ENCODE assay signal across 35 cellular contexts in genomic region chr11:44920451-44920850, GRCh38.
"Had no signal": no experiment of that assay in that cellular context is flagged by ENCODE, and none has a peak within 500 bp of the region (broad histone marks: within the 10 kb centered on the region; RNA-seq: fewer than 3 reads in every experiment).

No MANE protein-coding gene starts in this region.

- H3K4me1 ChIP-seq: ascending aorta, foreskin keratinocyte had no signal

- ATAC-seq: activated CD4-positive, alpha-beta T cell treated with anti-CD3 and anti-CD28 coated beads for 36 hours; activated CD8-positive, alpha-beta memory T cell treated with anti-CD3 and anti-CD28 coated beads, Interleukin-2, amount 10 ng/mL, durations not matched to agents 7 days and 5 days; activated CD8-positive, alpha-beta T cell treated with anti-CD3 and anti-CD28 coated beads, Interleukin-2, amount 10 ng/mL, durations not matched to agents 7 days and 5 days; activated naive CD4-positive, alpha-beta T cell treated with anti-CD3 and anti-CD28 coated beads, Interleukin-2, amount 50 U/mL, for 72 hours; foreskin keratinocyte; T-cell had no signal

- H3K9me3 Mint-ChIP-seq: activated CD4-positive, alpha-beta memory T cell treated with anti-CD3 and anti-CD28 coated beads for 36 hours; activated CD4-positive, alpha-beta T cell treated with anti-CD3 and anti-CD28 coated beads, Interleukin-2, amount 10 ng/mL, durations not matched to agents 24 days and 14 days; activated naive CD4-positive, alpha-beta T cell treated with anti-CD3 and anti-CD28 coated beads for 36 hours; activated naive CD4-positive, alpha-beta T cell treated with anti-CD3 and anti-CD28 coated beads, Interleukin-2, amount 50 U/mL, for 72 hours; activated naive CD8-positive, alpha-beta T cell treated with anti-CD3 and anti-CD28 coated beads, Interleukin-2, amount 10 ng/mL, durations not matched to agents 7 days and 5 days; activated T-helper 1 cell treated with anti-CD3 and anti-CD28 coated beads, Interleukin-12 subunit alpha, Interleukin-12 subunit beta, Interleukin-2, Interleukin-4 antibody, amounts not matched to agents 30 ng/mL and 10 ng/mL and 1 ng/mL, durations not matched to agents 14 hours and 24 hours and 36 hours; activated T-helper 2 cell treated with anti-CD3 and anti-CD28 coated beads, Interferon-gamma antibody, Interleukin-2, Interleukin-4, amounts not matched to agents 10 μg/mL and 5 μg/mL and 100 μg/mL, durations not matched to agents 14 hours and 24 hours and 36 hours; central memory CD8-positive, alpha-beta T cell; dendritic cell treated with granulocyte-macrophage colony-stimulating factor and Interleukin-4, amounts not matched to agents 40 ng/mL and 50 ng/mL, for 4 days; endodermal cell; T-cell; T-helper 1 cell treated with Interleukin-12 subunit alpha and Interleukin-12 subunit beta and Interleukin-4 antibody, amounts not matched to agents 30 μg/mL and 1 μg/mL, for 36 hours; T-helper 2 cell treated with Interferon-gamma antibody and Interleukin-4, amounts not matched to agents 5 μg/mL and 100 μg/mL, for 36 hours had no signal

- H3K27ac ChIP-seq: ascending aorta, brain microvascular endothelial cell, coronary artery, esophagus muscularis mucosa, foreskin keratinocyte, gastrocnemius medialis had no signal

- H3K27me3 ChIP-seq: ascending aorta, brain microvascular endothelial cell, dorsolateral prefrontal cortex, esophagus muscularis mucosa, gastrocnemius medialis had no signal

- DNase-seq: activated CD4-positive, alpha-beta memory T cell treated with anti-CD3 and anti-CD28 coated beads for 36 hours; activated CD4-positive, alpha-beta T cell treated with anti-CD3 and anti-CD28 coated beads for 36 hours; activated CD4-positive, alpha-beta T cell treated with anti-CD3 and anti-CD28 coated beads, Interleukin-2, amount 10 ng/mL, durations not matched to agents 24 days and 14 days; activated CD4-positive, CD25-positive, alpha-beta regulatory T cell; activated CD4-positive, CD25-positive, alpha-beta regulatory T cell treated with anti-CD3 and anti-CD28 coated beads, Interleukin-2, amount 50 U/mL, for 72 hours; activated CD8-positive, alpha-beta memory T cell treated with anti-CD3 and anti-CD28 coated beads, Interleukin-2, amount 10 ng/mL, durations not matched to agents 7 days and 5 days; activated CD8-positive, alpha-beta memory T cell treated with anti-CD3 and anti-CD28 coated beads, Interleukin-2, amount 50 U/mL, for 4 hours; activated CD8-positive, alpha-beta T cell treated with anti-CD3 and anti-CD28 coated beads, Interleukin-2, amount 10 ng/mL, durations not matched to agents 7 days and 5 days; activated effector memory CD4-positive, alpha-beta T cell treated with anti-CD3 and anti-CD28 coated beads, Interleukin-2, amount 50 U/mL, for 16 hours; activated naive CD4-positive, alpha-beta T cell treated with anti-CD3 and anti-CD28 coated beads for 36 hours; activated naive CD8-positive, alpha-beta T cell treated with anti-CD3 and anti-CD28 coated beads, Interleukin-2, amount 10 ng/mL, durations not matched to agents 7 days and 5 days; activated T-cell treated with anti-CD3 and anti-CD28 coated beads, Interleukin-2, amount 50 U/mL, for 1 hour; activated T-cell treated with anti-CD3 and anti-CD28 coated beads, Interleukin-2, amount 50 U/mL, for 48 hours; brain microvascular endothelial cell; dorsolateral prefrontal cortex; effector memory CD4-positive, alpha-beta T cell; endodermal cell; erythroblast; foreskin keratinocyte; gastrocnemius medialis; glutamatergic neuron; SW 1271; T-cell; T1000 had no signal

- H3K36me3 Mint-ChIP-seq: activated CD4-positive, alpha-beta memory T cell treated with anti-CD3 and anti-CD28 coated beads for 36 hours; activated CD8-positive, alpha-beta memory T cell treated with anti-CD3 and anti-CD28 coated beads, Interleukin-2, amount 10 ng/mL, durations not matched to agents 7 days and 5 days; activated naive CD4-positive, alpha-beta T cell treated with anti-CD3 and anti-CD28 coated beads, Interleukin-2, amount 50 U/mL, for 72 hours; activated naive CD8-positive, alpha-beta T cell treated with anti-CD3 and anti-CD28 coated beads, Interleukin-2, amount 10 ng/mL, durations not matched to agents 7 days and 5 days had no signal

- H3K4me1 Mint-ChIP-seq: activated CD4-positive, alpha-beta T cell treated with anti-CD3 and anti-CD28 coated beads for 36 hours; activated CD4-positive, alpha-beta T cell treated with anti-CD3 and anti-CD28 coated beads, Interleukin-2, amount 10 ng/mL, durations not matched to agents 24 days and 14 days; activated CD8-positive, alpha-beta memory T cell treated with anti-CD3 and anti-CD28 coated beads, Interleukin-2, amount 10 ng/mL, durations not matched to agents 7 days and 5 days; activated naive CD8-positive, alpha-beta T cell treated with anti-CD3 and anti-CD28 coated beads, Interleukin-2, amount 10 ng/mL, durations not matched to agents 7 days and 5 days; central memory CD8-positive, alpha-beta T cell had no signal

- H3K27ac Mint-ChIP-seq: activated CD4-positive, alpha-beta memory T cell treated with anti-CD3 and anti-CD28 coated beads for 36 hours; activated CD4-positive, alpha-beta T cell treated with anti-CD3 and anti-CD28 coated beads for 36 hours; activated CD4-positive, alpha-beta T cell treated with anti-CD3 and anti-CD28 coated beads, Interleukin-2, amount 10 ng/mL, durations not matched to agents 24 days and 14 days; activated CD8-positive, alpha-beta memory T cell treated with anti-CD3 and anti-CD28 coated beads, Interleukin-2, amount 10 ng/mL, durations not matched to agents 7 days and 5 days; activated CD8-positive, alpha-beta T cell treated with anti-CD3 and anti-CD28 coated beads, Interleukin-2, amount 10 ng/mL, durations not matched to agents 7 days and 5 days; activated naive CD4-positive, alpha-beta T cell treated with anti-CD3 and anti-CD28 coated beads for 36 hours; activated naive CD8-positive, alpha-beta T cell treated with anti-CD3 and anti-CD28 coated beads, Interleukin-2, amount 10 ng/mL, durations not matched to agents 7 days and 5 days; activated T-helper 1 cell treated with anti-CD3 and anti-CD28 coated beads, Interleukin-12 subunit alpha, Interleukin-12 subunit beta, Interleukin-2, Interleukin-4 antibody, amounts not matched to agents 30 ng/mL and 10 ng/mL and 1 ng/mL, durations not matched to agents 14 hours and 24 hours and 36 hours; activated T-helper 2 cell treated with anti-CD3 and anti-CD28 coated beads, Interferon-gamma antibody, Interleukin-2, Interleukin-4, amounts not matched to agents 10 μg/mL and 5 μg/mL and 100 μg/mL, durations not matched to agents 14 hours and 24 hours and 36 hours; dendritic cell treated with granulocyte-macrophage colony-stimulating factor and Interleukin-4, amounts not matched to agents 40 ng/mL and 50 ng/mL, for 4 days; endodermal cell; T-cell; T-helper 1 cell treated with Interleukin-12 subunit alpha and Interleukin-12 subunit beta and Interleukin-4 antibody, amounts not matched to agents 30 μg/mL and 1 μg/mL, for 36 hours; T-helper 2 cell treated with Interferon-gamma antibody and Interleukin-4, amounts not matched to agents 5 μg/mL and 100 μg/mL, for 36 hours had no signal

- H3K9me3 ChIP-seq: ascending aorta, esophagus muscularis mucosa, gastrocnemius medialis had no signal

- FAIRE-seq: bronchial epithelial cell had no signal

- H3K36me3 ChIP-seq: ascending aorta, brain microvascular endothelial cell, gastrocnemius medialis had no signal

- H3K27me3 Mint-ChIP-seq: activated CD4-positive, alpha-beta memory T cell treated with anti-CD3 and anti-CD28 coated beads for 36 hours; activated CD4-positive, alpha-beta T cell treated with anti-CD3 and anti-CD28 coated beads for 36 hours; activated CD4-positive, alpha-beta T cell treated with anti-CD3 and anti-CD28 coated beads, Interleukin-2, amount 10 ng/mL, durations not matched to agents 24 days and 14 days; activated naive CD8-positive, alpha-beta T cell treated with anti-CD3 and anti-CD28 coated beads, Interleukin-2, amount 10 ng/mL, durations not matched to agents 7 days and 5 days; central memory CD8-positive, alpha-beta T cell; T-cell had no signal

- H3K4me3 Mint-ChIP-seq: activated CD4-positive, alpha-beta memory T cell treated with anti-CD3 and anti-CD28 coated beads for 36 hours; activated CD4-positive, alpha-beta T cell treated with anti-CD3 and anti-CD28 coated beads for 36 hours; activated CD4-positive, alpha-beta T cell treated with anti-CD3 and anti-CD28 coated beads, Interleukin-2, amount 10 ng/mL, durations not matched to agents 24 days and 14 days; activated CD8-positive, alpha-beta memory T cell treated with anti-CD3 and anti-CD28 coated beads, Interleukin-2, amount 10 ng/mL, durations not matched to agents 7 days and 5 days; activated CD8-positive, alpha-beta T cell treated with anti-CD3 and anti-CD28 coated beads, Interleukin-2, amount 10 ng/mL, durations not matched to agents 7 days and 5 days; activated naive CD4-positive, alpha-beta T cell treated with anti-CD3 and anti-CD28 coated beads for 36 hours; activated naive CD8-positive, alpha-beta T cell treated with anti-CD3 and anti-CD28 coated beads, Interleukin-2, amount 10 ng/mL, durations not matched to agents 7 days and 5 days; activated T-helper 1 cell treated with anti-CD3 and anti-CD28 coated beads, Interleukin-12 subunit alpha, Interleukin-12 subunit beta, Interleukin-2, Interleukin-4 antibody, amounts not matched to agents 30 ng/mL and 10 ng/mL and 1 ng/mL, durations not matched to agents 14 hours and 24 hours and 36 hours; central memory CD8-positive, alpha-beta T cell; dendritic cell treated with granulocyte-macrophage colony-stimulating factor and Interleukin-4, amounts not matched to agents 40 ng/mL and 50 ng/mL, for 4 days; endodermal cell; T-cell; T-helper 1 cell treated with Interleukin-12 subunit alpha and Interleukin-12 subunit beta and Interleukin-4 antibody, amounts not matched to agents 30 μg/mL and 1 μg/mL, for 36 hours; T-helper 2 cell treated with Interferon-gamma antibody and Interleukin-4, amounts not matched to agents 5 μg/mL and 100 μg/mL, for 36 hours had no signal

- H3K4me3 ChIP-seq: ascending aorta, coronary artery, dorsolateral prefrontal cortex, esophagus muscularis mucosa, gastrocnemius medialis had no signal
